In genomic region chr7:77699056-77699455, GRCh38 we compare ENCODE assay signal across 8 cellular contexts. TPM values are rescaled to one million over a fixed set of nuclear protein-coding genes. Genes with fewer than 3 reads are reported as not detected.
DNase-seq lines count a peak whose midpoint lies in the region; ATAC-seq and TF ChIP-seq lines count a peak whose summit lies in the region.

No MANE protein-coding gene starts in this region.

- no peaks in the 10 kb centered on the region for H3K36me3 ChIP-seq in CD4-positive, alpha-beta memory T cell (ENCODE audit: insufficient read depth, low read length)
- no peaks in the 10 kb centered on the region for H3K36me3 ChIP-seq in sigmoid colon

- CTCF ChIA-PET in CD4-positive, alpha-beta memory T cell (lab: Charles Lee; ENCODE audit: partially characterized antibody), result interaction anchor here (1.0 to 1.3 kb wide), 3 partner anchors 50 to 60 kb away, joined by 3 to 4 read pairs (median 3); no protein-coding TSS in a partner anchor

- peak overlapping the region in 1 of 2 donors; percentile 3 for H3K4me3 ChIP-seq in CD4-positive, alpha-beta memory T cell (ENCODE audit: low read length in 2 of 2)
- peak overlapping the region in 2 of 4 donors; percentile 76 to 89 for H3K4me3 ChIP-seq in sigmoid colon

- 25 to 34% methylated on average over 2 of the region's 2 CpGs for WGBS in sigmoid colon, 2 donors

- no peak for TF ChIP-seq POLR2A in sigmoid colon (IDR thresholded peaks at IDR 0.05)

- POLR2A ChIA-PET in CD4-positive, alpha-beta memory T cell (lab: Charles Lee; ENCODE audit: partially characterized antibody), result interaction anchor here (1.8 kb wide), 1 partner anchor 99 kb away, joined by 5 read pairs; the partner anchor contains the start of genes PHTF2 and TMEM60

- no peaks in the 10 kb centered on the region for H3K9me3 Mint-ChIP-seq in CD4-positive, alpha-beta memory T cell
- no peaks in the 10 kb centered on the region for H3K9me3 Mint-ChIP-seq in central memory CD8-positive, alpha-beta T cell
- H3K9me3 Mint-ChIP-seq in progenitor cell of endocrine pancreas (ENCODE audit: low read depth), result no peaks in the 10 kb centered on the region

- no peak for DNase-seq in CD4-positive, alpha-beta memory T cell
- DNase-seq in GM19240 (ENCODE audit: insufficient read length, low spot score) (peak; percentile 30), sigmoid colon (no peak), NOMO-1 treated with dmso at 0.1 percent for 144 hours (lab: John Stamatoyannopoulos, UW; ENCODE audit: unreplicated experiment) (no peak), progenitor cell of endocrine pancreas (ENCODE audit: low spot score, unreplicated experiment) (no peak), OCI-M2 (lab: John Stamatoyannopoulos, UW; ENCODE audit: unreplicated experiment) (no peak)
- no peak for DNase-seq in central memory CD8-positive, alpha-beta T cell (ENCODE audit: low spot score in 2 of 2)

- peak overlapping the region in 7 of 8 donors; percentile 0 to 99 (median 71) for H3K4me3 Mint-ChIP-seq in CD4-positive, alpha-beta memory T cell
- H3K4me3 Mint-ChIP-seq in central memory CD8-positive, alpha-beta T cell, result peak overlapping the region; percentile 92
- no peak overlapping the region for H3K4me3 Mint-ChIP-seq in progenitor cell of endocrine pancreas (ENCODE audit: low read depth)

- no peaks in the 10 kb centered on the region for H3K27me3 ChIP-seq in CD4-positive, alpha-beta memory T cell (ENCODE audit: insufficient read depth, low read length)
- H3K27me3 ChIP-seq in sigmoid colon, result no peaks in the 10 kb centered on the region

- H3K9me3 ChIP-seq in CD4-positive, alpha-beta memory T cell (ENCODE audit: control insufficient read depth in 1 of 2, low read length in 2 of 2), result no peaks in the 10 kb centered on the region
- H3K9me3 ChIP-seq in sigmoid colon, result no peaks in the 10 kb centered on the region

- no peaks in the 10 kb centered on the region for H3K27me3 Mint-ChIP-seq in CD4-positive, alpha-beta memory T cell
- H3K27me3 Mint-ChIP-seq in central memory CD8-positive, alpha-beta T cell, result no peaks in the 10 kb centered on the region
- H3K27me3 Mint-ChIP-seq in progenitor cell of endocrine pancreas, result no peaks in the 10 kb centered on the region

- peak; percentile 29 for ATAC-seq in HG03565 (IDR thresholded peaks at IDR 0.05; ENCODE audit: unreplicated experiment)
- ATAC-seq in central memory CD8-positive, alpha-beta T cell (replicated peaks; ENCODE audit: extremely low read depth, poor library complexity, severe bottlenecking), result no peak

- peaks cover 39 to 76% (median 59%) of the 10 kb centered on the region in 4 donors for H3K4me1 Mint-ChIP-seq in CD4-positive, alpha-beta memory T cell
- peaks cover 54% of the 10 kb centered on the region for H3K4me1 Mint-ChIP-seq in central memory CD8-positive, alpha-beta T cell
- peaks cover 24% of the 10 kb centered on the region for H3K4me1 Mint-ChIP-seq in progenitor cell of endocrine pancreas (ENCODE audit: low read depth)

- H3K27ac Mint-ChIP-seq in CD4-positive, alpha-beta memory T cell, result peak overlapping the region in 5 of 7 donors; percentile 3 to 82 (median 37)
- no peak overlapping the region for H3K27ac Mint-ChIP-seq in central memory CD8-positive, alpha-beta T cell (ENCODE audit: low read depth)
- no peak overlapping the region for H3K27ac Mint-ChIP-seq in progenitor cell of endocrine pancreas

- H3K36me3 Mint-ChIP-seq in CD4-positive, alpha-beta memory T cell, result peaks cover 11 to 36% of the 10 kb centered on the region in 2 donors
- peaks cover 19% of the 10 kb centered on the region for H3K36me3 Mint-ChIP-seq in central memory CD8-positive, alpha-beta T cell (ENCODE audit: insufficient read depth)
- peaks cover 6% of the 10 kb centered on the region for H3K36me3 Mint-ChIP-seq in progenitor cell of endocrine pancreas (ENCODE audit: insufficient read depth)

- H3K4me1 ChIP-seq in CD4-positive, alpha-beta memory T cell (ENCODE audit: insufficient read depth, low read length), result peaks cover 69% of the 10 kb centered on the region
- peaks cover 0 to 73% (median 55%) of the 10 kb centered on the region in 4 donors for H3K4me1 ChIP-seq in sigmoid colon

- no peak for TF ChIP-seq CTCF in sigmoid colon (IDR thresholded peaks at IDR 0.05)
- no peak for TF ChIP-seq CTCF in progenitor cell of endocrine pancreas (IDR thresholded peaks at IDR 0.05; ENCODE audit: unreplicated experiment)

- no peak overlapping the region for H3K27ac ChIP-seq in CD4-positive, alpha-beta memory T cell (ENCODE audit: low read depth, low read length)
- H3K27ac ChIP-seq in sigmoid colon, result peak overlapping the region; percentile 96 to 100 (median 96)

- intact Hi-C loops in CD4-positive, alpha-beta memory T cell (cut with micrococcal nuclease), result loop anchor here (5.0 kb wide), 2 partner anchors 42 to 1397 kb away; partner anchors contain the start of gene HSPB1
- intact Hi-C loops in sigmoid colon (cut with DNase I), result loop anchor here (5.0 kb wide), 2 partner anchors 42 to 162 kb away; partner anchors contain the start of gene PTPN12

- TF ChIP-seq EP300 in sigmoid colon (IDR thresholded peaks at IDR 0.05), result no peak

RNA-seq across cellular contexts. Expression of gene RSBN1L, which starts 2.8 kb away (rescaled TPM):
- 10 to 100 TPM; 45.0 to 51.0 TPM for total RNA-seq in CD4-positive, alpha-beta memory T cell
- polyA plus RNA-seq in CD4-positive, alpha-beta memory T cell, result 1 to 10 TPM; 6.3 to 7.6 TPM
- total RNA-seq in sigmoid colon, result 10 to 100 TPM; 29.3 to 50.4 (median 40.7) TPM
- 10 to 100 TPM in 1 of 3 donors, 1 to 10 TPM in 2; 6.0 to 11.0 (median 7.9) TPM for polyA plus RNA-seq in sigmoid colon
- total RNA-seq in progenitor cell of endocrine pancreas, result 23.4 and 24.5 TPM in 2 replicates

Comparison
In these comparisons a context has a peak if more than half of its experiments do, and no peak if none do; other contexts are left out.
1. H3K27ac Mint-ChIP-seq: peak in CD4-positive, alpha-beta memory T cell (5 of 7); none in central memory CD8-positive, alpha-beta T cell (single experiment) and progenitor cell of endocrine pancreas (single experiment).